Comparison of ENCODE assay signal across 11 cellular contexts in the genomic region with DNA sequence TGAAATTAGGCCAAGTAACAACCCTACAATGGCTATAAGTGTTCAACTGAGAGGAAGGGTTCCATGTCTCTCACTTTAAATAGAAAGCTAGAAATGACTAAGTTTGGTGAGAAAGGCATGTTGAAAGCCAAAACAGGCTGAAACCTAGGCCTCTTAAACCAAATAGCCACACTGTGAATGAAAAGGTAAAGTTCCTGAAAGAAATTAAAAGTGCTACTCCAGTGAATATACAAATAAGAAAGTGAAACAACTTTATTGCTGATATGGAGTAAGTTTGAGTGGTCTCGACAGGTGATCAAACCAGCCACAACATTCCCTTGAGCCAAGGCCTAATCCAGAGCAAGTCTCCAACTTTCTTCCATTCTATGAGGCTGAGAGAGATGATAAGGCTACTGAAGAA.
DNase-seq lines count a peak whose midpoint lies in the region; ATAC-seq, FAIRE-seq and TF ChIP-seq lines count a peak whose summit lies in the region.
"Had no signal": no experiment of that assay in that cellular context is flagged by ENCODE, and none has a peak within 500 bp of the region (broad histone marks: within the 10 kb centered on the region; RNA-seq: fewer than 3 reads in every experiment).

No MANE protein-coding gene starts in this region.

- DNase-seq in GM06990 (ENCODE audit: extremely low read depth, insufficient read length) = peak; percentile 13
- no peak for DNase-seq in neuronal stem cell (ENCODE audit: low spot score)
- DNase-seq in urothelium cell line (ENCODE audit: low spot score) = no peak
- no peak for DNase-seq in HAP-1 (ENCODE audit: low spot score in 2 of 2)
- DNase-seq in stimulated activated CD4-positive, alpha-beta T cell treated with anti-CD3 and anti-CD28 coated beads, Interleukin-4, amount 100 ng/mL, for 24 hours = no peak
- DNase-seq: MV-4-11, nucleus accumbens had no signal

- no peaks in the 10 kb centered on the region for H3K27me3 ChIP-seq in GM06990 (replicated peaks; ENCODE audit: control insufficient read depth, insufficient read depth, low read length)
- H3K27me3 ChIP-seq in OCI-LY3 (ENCODE audit: low read depth, low read length) = no peaks in the 10 kb centered on the region
- no peaks in the 10 kb centered on the region for H3K27me3 ChIP-seq in neuronal stem cell (ENCODE audit: control insufficient read depth in 3 of 3, insufficient read depth in 3 of 3, low read depth in 1 of 3, low read length in 3 of 3)
- H3K27me3 ChIP-seq in HAP-1 (ENCODE audit: low read depth) = no peaks in the 10 kb centered on the region
- H3K27me3 ChIP-seq: BLaER1 treated with 17β-estradiol and CSF1 and Interleukin-3, amounts not matched to agents 10 nM and 100 nM had no signal

- H4K8ac ChIP-seq in neuronal stem cell (ENCODE audit: low read depth, low read length) = no peak overlapping the region

- no peaks in the 10 kb centered on the region for H4K20me1 ChIP-seq in OCI-LY3 (ENCODE audit: insufficient read depth, low read length)
- H4K20me1 ChIP-seq: BLaER1 treated with 17β-estradiol and CSF1 and Interleukin-3, amounts not matched to agents 10 nM and 100 nM had no signal

- H3K4me2 ChIP-seq in OCI-LY3 (ENCODE audit: low read length) (peak overlapping the region; percentile 61), neuronal stem cell (ENCODE audit: insufficient read depth, low read length, poor library complexity, severe bottlenecking) (no peak overlapping the region)
- H3K4me2 ChIP-seq: BLaER1 treated with 17β-estradiol and CSF1 and Interleukin-3, amounts not matched to agents 10 nM and 100 nM had no signal

- no peak overlapping the region for H3K14ac ChIP-seq in neuronal stem cell (ENCODE audit: low read length)

- in situ Hi-C loops in HAP-1 (cut with MboI; ENCODE audit: low sequenced_read_pairs) = no loop called here

- ATAC-seq in GM19324 (IDR thresholded peaks at IDR 0.05; ENCODE audit: low FRiP score, unreplicated experiment) (peak; percentile 53), HG02884 (IDR thresholded peaks at IDR 0.05; ENCODE audit: unreplicated experiment) (peak; percentile 92)

- H4K91ac ChIP-seq in neuronal stem cell (ENCODE audit: low read depth, low read length, poor library complexity) = no peak overlapping the region

- H2BK5ac ChIP-seq in neuronal stem cell (ENCODE audit: low read length) = no peak overlapping the region

- TF ChIP-seq CTCF in GM06990 (IDR thresholded peaks at IDR 0.05; ENCODE audit: insufficient read depth, low read length, poor library complexity, severe bottlenecking) = no peak
- no peak for TF ChIP-seq CTCF in OCI-LY3 (IDR thresholded peaks at IDR 0.05; ENCODE audit: low read depth, low read length)

- H3K23ac ChIP-seq in neuronal stem cell (ENCODE audit: low read depth, low read length, poor library complexity) = no peak overlapping the region

- no peak overlapping the region for H3K4ac ChIP-seq in neuronal stem cell (ENCODE audit: low read length)

- H3K9me3 ChIP-seq in OCI-LY3 (ENCODE audit: insufficient read depth, low read length) (no peaks in the 10 kb centered on the region), neuronal stem cell (replicated peaks in 1 of 2; ENCODE audit: control insufficient read depth in 2 of 2, insufficient read depth in 1 of 2, low read depth in 1 of 2, low read length in 2 of 2) (peaks cover 0 to 3% of the 10 kb centered on the region in 2 donors), HAP-1 (no peaks in the 10 kb centered on the region)

- H3K9ac ChIP-seq in OCI-LY3 (ENCODE audit: low read length) (peak overlapping the region; percentile 36; the same call in 1 of the 2 replicates), neuronal stem cell (ENCODE audit: low read depth, low read length, poor library complexity) (no peak overlapping the region)
- H3K9ac ChIP-seq: BLaER1 treated with 17β-estradiol and CSF1 and Interleukin-3, amounts not matched to agents 10 nM and 100 nM had no signal

- H2AFZ ChIP-seq in OCI-LY3 (ENCODE audit: low read depth, low read length) (no peak overlapping the region), neuronal stem cell (ENCODE audit: low read length) (no peak overlapping the region)

- H3K79me1 ChIP-seq in neuronal stem cell (ENCODE audit: low read depth, low read length) = no peaks in the 10 kb centered on the region

- no peak overlapping the region for H3K18ac ChIP-seq in neuronal stem cell (ENCODE audit: low read length)

- H2AK5ac ChIP-seq in neuronal stem cell (ENCODE audit: low read depth, low read length) = no peak overlapping the region

- H3K4me1 ChIP-seq in OCI-LY3 (ENCODE audit: low read length) (peaks cover 30% of the 10 kb centered on the region), neuronal stem cell (ENCODE audit: control insufficient read depth in 2 of 2, insufficient read depth in 1 of 2, low read depth in 1 of 2, low read length in 2 of 2) (peaks cover 0 to 3% of the 10 kb centered on the region in 2 donors), HAP-1 (no peaks in the 10 kb centered on the region)
- H3K4me1 ChIP-seq: BLaER1 treated with 17β-estradiol and CSF1 and Interleukin-3, amounts not matched to agents 10 nM and 100 nM had no signal

- no peak overlapping the region for H2BK12ac ChIP-seq in neuronal stem cell (ENCODE audit: low read length)

- H3K27ac ChIP-seq in OCI-LY3 (ENCODE audit: low read length) = peak overlapping the region; percentile 82
- no peak overlapping the region for H3K27ac ChIP-seq in neuronal stem cell (replicated peaks; ENCODE audit: low read length)
- H3K27ac ChIP-seq: BLaER1 treated with 17β-estradiol and CSF1 and Interleukin-3, amounts not matched to agents 10 nM and 100 nM had no signal

- H3K79me2 ChIP-seq in OCI-LY3 (ENCODE audit: low read length) = no peaks in the 10 kb centered on the region

- FAIRE-seq in urothelium cell line (lab: Jason Lieb, UNC) = no peak

- H3K36me3 ChIP-seq in GM06990 (ENCODE audit: control insufficient read depth, insufficient read depth, low read length) = no peaks in the 10 kb centered on the region; the same call in 1 of the 2 replicates
- no peaks in the 10 kb centered on the region for H3K36me3 ChIP-seq in OCI-LY3 (replicated peaks; ENCODE audit: low read depth, low read length)
- H3K36me3 ChIP-seq in neuronal stem cell (replicated peaks in 1 of 2; ENCODE audit: control insufficient read depth in 2 of 2, insufficient read depth in 2 of 2, low read length in 2 of 2) = peaks cover 0 to 9% of the 10 kb centered on the region in 2 donors
- no peaks in the 10 kb centered on the region for H3K36me3 ChIP-seq in HAP-1 (replicated peaks)

- no peak overlapping the region for H2BK120ac ChIP-seq in neuronal stem cell (ENCODE audit: low read depth, low read length)

- H3K4me3 ChIP-seq in GM06990 (replicated peaks; ENCODE audit: low read depth, low read length) (no peak overlapping the region), OCI-LY3 (ENCODE audit: low read length) (peak overlapping the region; percentile 22), neuronal stem cell (ENCODE audit: low read length in 2 of 2) (no peak overlapping the region), HAP-1 (no peak overlapping the region)
- H3K4me3 ChIP-seq: BLaER1 treated with 17β-estradiol and CSF1 and Interleukin-3, amounts not matched to agents 10 nM and 100 nM had no signal

- no CpG with 5 or more reads among the region's 1 CpG for WGBS in neuronal stem cell (ENCODE audit: extremely low coverage in 2 of 2, insufficient read length in 2 of 2, insufficient replicate concordance in 1 of 2), 2 donors

- H2BK15ac ChIP-seq in neuronal stem cell (ENCODE audit: low read length) = no peak overlapping the region
